In the genomic region with DNA sequence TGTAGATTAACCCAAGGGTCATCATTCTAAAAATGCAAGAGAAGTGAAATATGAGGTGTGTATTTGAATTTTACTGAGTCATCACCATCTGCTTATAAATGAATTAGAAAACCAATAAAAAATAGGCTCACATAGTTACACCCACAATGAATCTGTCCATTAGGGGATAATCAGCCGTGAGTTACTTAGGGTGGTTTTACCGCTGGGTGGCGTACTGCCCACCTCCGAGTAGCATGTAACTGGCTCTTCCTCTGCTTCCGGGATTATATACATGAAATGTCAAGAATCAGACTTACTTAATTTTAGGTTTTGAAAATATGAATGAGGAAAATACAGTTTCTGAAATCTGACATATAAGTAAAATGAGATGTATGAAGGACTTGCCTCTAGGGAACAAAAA, we compare ENCODE assay signal across 16 cellular contexts.
DNase-seq lines count a peak whose midpoint lies in the region; ATAC-seq and TF ChIP-seq lines count a peak whose summit lies in the region.
"Had no signal": no experiment of that assay in that cellular context is flagged by ENCODE, and none has a peak within 500 bp of the region (broad histone marks: within the 10 kb centered on the region; RNA-seq: fewer than 3 reads in every experiment).

No MANE protein-coding gene starts in this region.

- H3K27ac Mint-ChIP-seq in glutamatergic neuron (ENCODE audit: unreplicated experiment), result no peak overlapping the region
- H3K27ac Mint-ChIP-seq: activated naive CD4-positive, alpha-beta T cell treated with anti-CD3 and anti-CD28 coated beads, Interleukin-2, amount 50 U/mL, for 24 hours had no signal

- in situ Hi-C loops in GM13977 (cut with MboI; ENCODE audit: low pct_unique_long_range_greater_than_20kb, low sequenced_read_pairs, unreplicated experiment), result no loop called here
- in situ Hi-C loops in G401 (cut with HindIII; ENCODE audit: low sequenced_read_pairs), result no loop called here

- H3K4me1 Mint-ChIP-seq in glutamatergic neuron (ENCODE audit: low read depth, unreplicated experiment), result no peaks in the 10 kb centered on the region
- H3K4me1 Mint-ChIP-seq: activated naive CD4-positive, alpha-beta T cell treated with anti-CD3 and anti-CD28 coated beads, Interleukin-2, amount 50 U/mL, for 24 hours; naive thymus-derived CD4-positive, alpha-beta T cell had no signal

- no peak overlapping the region for H3K4me3 Mint-ChIP-seq in glutamatergic neuron (ENCODE audit: unreplicated experiment)
- H3K4me3 Mint-ChIP-seq: activated naive CD4-positive, alpha-beta T cell treated with anti-CD3 and anti-CD28 coated beads, Interleukin-2, amount 50 U/mL, for 24 hours; naive thymus-derived CD4-positive, alpha-beta T cell had no signal

- no peak for ATAC-seq in HG02678 (IDR thresholded peaks at IDR 0.05; ENCODE audit: unreplicated experiment)
- ATAC-seq: naive thymus-derived CD4-positive, alpha-beta T cell; sciatic nerve; stimulated activated naive CD8-positive, alpha-beta T cell treated with anti-CD3 and anti-CD28 coated beads, Interleukin-15, Interleukin-2, amounts not matched to agents 100 U/mL and 50 U/mL, for 24 hours had no signal

- peak; percentile 39 for TF ChIP-seq CTCF in C4-2B (conservative IDR thresholded peaks at IDR 0.05)
- peak; percentile 33 for TF ChIP-seq CTCF in GM13977 (IDR thresholded peaks at IDR 0.05; ENCODE audit: extremely low read depth, insufficient read depth, missing control alignments)
- TF ChIP-seq CTCF in glutamatergic neuron (IDR thresholded peaks at IDR 0.05; ENCODE audit: partially characterized antibody, unreplicated experiment), result no peak

- DNase-seq in GM13977 (ENCODE audit: low spot score) (no peak), NAMALWA (ENCODE audit: low spot score) (peak; percentile 55), glutamatergic neuron (peak; percentile 25), NK-92 (lab: John Stamatoyannopoulos, UW; ENCODE audit: unreplicated experiment) (no peak), G401 (ENCODE audit: low spot score) (no peak)
- no peak for DNase-seq in stimulated activated CD4-positive, alpha-beta T cell treated with anti-CD3 and anti-CD28 coated beads, Interleukin-15, amount 100 ng/mL, for 24 hours
- DNase-seq: GF-D8; naive thymus-derived CD4-positive, alpha-beta T cell; NCI-H2227 treated with DMSO at 0.1 percent for 48 hours; stimulated activated naive CD8-positive, alpha-beta T cell treated with anti-CD3 and anti-CD28 coated beads, Interleukin-15, Interleukin-2, amounts not matched to agents 100 U/mL and 50 U/mL, for 24 hours had no signal

- no peaks in the 10 kb centered on the region for H3K27me3 Mint-ChIP-seq in glutamatergic neuron (ENCODE audit: unreplicated experiment)
- H3K27me3 Mint-ChIP-seq: activated naive CD4-positive, alpha-beta T cell treated with anti-CD3 and anti-CD28 coated beads, Interleukin-2, amount 50 U/mL, for 24 hours; naive thymus-derived CD4-positive, alpha-beta T cell had no signal

- H3K27ac ChIP-seq in C4-2B, result no peak overlapping the region
- H3K27ac ChIP-seq: BLaER1 treated with 17β-estradiol and CSF1 and Interleukin-3, amounts not matched to agents 10 nM and 100 nM; cardiac muscle cell had no signal

- no peaks in the 10 kb centered on the region for H3K9me3 Mint-ChIP-seq in glutamatergic neuron (ENCODE audit: unreplicated experiment)

- no peaks in the 10 kb centered on the region for H3K36me3 Mint-ChIP-seq in glutamatergic neuron (ENCODE audit: unreplicated experiment)
- H3K36me3 Mint-ChIP-seq: activated naive CD4-positive, alpha-beta T cell treated with anti-CD3 and anti-CD28 coated beads, Interleukin-2, amount 50 U/mL, for 24 hours; naive thymus-derived CD4-positive, alpha-beta T cell had no signal

Comparison
In these comparisons a context has a peak if more than half of its experiments do, and no peak if none do; other contexts are left out.
1. DNase-seq: peak in NAMALWA (single experiment) and glutamatergic neuron (single experiment); none in GM13977 (single experiment), stimulated activated CD4-positive, alpha-beta T cell treated with anti-CD3 and anti-CD28 coated beads, Interleukin-15, amount 100 ng/mL, for 24 hours (single experiment), NK-92 (single experiment) and G401 (single experiment).